In the genomic region with DNA sequence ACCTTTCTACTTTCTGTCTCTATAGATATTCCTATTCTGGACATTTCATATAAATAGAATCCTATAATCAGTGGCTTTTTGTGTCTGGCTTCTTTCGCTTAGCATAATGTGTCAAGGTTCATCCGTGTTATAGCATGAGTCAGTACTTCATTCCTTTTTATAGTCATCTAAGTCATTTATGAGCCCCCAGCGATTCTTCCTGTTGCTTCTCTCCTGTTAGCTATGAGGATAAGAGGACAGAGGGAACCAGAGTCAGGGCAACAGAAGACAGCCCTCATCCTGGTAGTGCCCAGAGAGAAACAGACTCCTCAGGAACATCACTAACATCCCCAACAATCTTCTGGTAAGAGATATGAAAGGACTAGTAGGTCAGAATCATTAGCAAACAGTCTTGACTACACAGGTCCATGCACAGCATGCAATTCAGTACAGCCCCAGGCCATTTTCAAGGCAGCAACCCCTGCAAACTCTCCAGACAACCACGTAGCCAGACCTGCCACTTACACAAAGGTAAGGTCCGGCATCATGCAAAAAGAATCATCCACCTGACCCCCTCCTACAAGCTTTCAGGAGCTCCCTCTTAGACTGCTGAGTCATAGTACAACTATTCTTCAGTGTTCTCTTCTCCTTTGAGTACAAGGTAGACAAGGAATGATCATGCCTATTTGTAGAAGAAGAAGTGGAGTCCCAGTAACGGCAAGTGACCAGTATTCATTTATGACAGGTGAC, we compare ENCODE assay signal across 15 cellular contexts.
DNase-seq lines count a peak whose midpoint lies in the region; ATAC-seq and TF ChIP-seq lines count a peak whose summit lies in the region.
"Had no signal": no experiment of that assay in that cellular context is flagged by ENCODE, and none has a peak within 500 bp of the region (broad histone marks: within the 10 kb centered on the region; RNA-seq: fewer than 3 reads in every experiment).

No MANE protein-coding gene starts in this region.

- TF ChIP-seq CTCF in foreskin fibroblast (IDR thresholded peaks at IDR 0.05; ENCODE audit: low read depth, low read length) = no peak

- H3K27ac ChIP-seq in rectal smooth muscle tissue (ENCODE audit: low read depth, low read length) = peak overlapping the region; percentile 44

- ATAC-seq in HG03039 (IDR thresholded peaks at IDR 0.05; ENCODE audit: unreplicated experiment) = no peak

- H3K9ac ChIP-seq in rectal smooth muscle tissue (ENCODE audit: low read length) = no peak overlapping the region

- H3K4me3 ChIP-seq in foreskin fibroblast (ENCODE audit: low read depth in 1 of 2, low read length in 2 of 2) (no peak overlapping the region), rectal smooth muscle tissue (ENCODE audit: low read length) (no peak overlapping the region)

- intact Hi-C loops in posterior cingulate gyrus (cut with DNase I) = no loop called here

- no peaks in the 10 kb centered on the region for H3K36me3 ChIP-seq in rectal smooth muscle tissue (ENCODE audit: control insufficient read depth, insufficient read depth, low read length)

- H3K27me3 ChIP-seq in rectal smooth muscle tissue (ENCODE audit: control insufficient read depth, insufficient read depth, low read length) = no peaks in the 10 kb centered on the region

- H3K4me1 ChIP-seq in rectal smooth muscle tissue (ENCODE audit: control insufficient read depth, insufficient read depth, low read length) = peaks cover 14% of the 10 kb centered on the region

- DNase-seq in ELF-1 (ENCODE audit: low read depth, low spot score) = peak; percentile 63
- DNase-seq in RPMI7951 (ENCODE audit: low read depth) = peak; percentile 82
- peak; percentile 40 for DNase-seq in foreskin fibroblast
- no peak for DNase-seq in posterior cingulate gyrus
- DNase-seq in NCI-H526 treated with DMSO at 0.1 percent for 48 hours (lab: John Stamatoyannopoulos, UW) = no peak
- DNase-seq in HPDE6-E6E7 (ENCODE audit: extremely low spot score) = no peak
- DNase-seq: activated B cell treated with CpG ODN at 0.5 μM for 24 hours; activated CD8-positive, alpha-beta memory T cell treated with anti-CD3 and anti-CD28 coated beads for 24 hours; COR-L47; H9; NCI-H82; stimulated activated CD4-positive, alpha-beta T cell treated with anti-CD3 and anti-CD28 coated beads, Interleukin-1b, Interleukin-23, amount 100 ng/mL, for 48 hours; T-helper 1 cell had no signal

Comparison
In these comparisons a context has a peak if more than half of its experiments do, and no peak if none do; other contexts are left out.
1. DNase-seq: peak in ELF-1 (single experiment), RPMI7951 (single experiment) and foreskin fibroblast (2 of 2); none in posterior cingulate gyrus (0 of 10), NCI-H526 treated with DMSO at 0.1 percent for 48 hours (single experiment) and HPDE6-E6E7 (single experiment).